Comparison of ENCODE assay signal across 33 cellular contexts in the genomic region with DNA sequence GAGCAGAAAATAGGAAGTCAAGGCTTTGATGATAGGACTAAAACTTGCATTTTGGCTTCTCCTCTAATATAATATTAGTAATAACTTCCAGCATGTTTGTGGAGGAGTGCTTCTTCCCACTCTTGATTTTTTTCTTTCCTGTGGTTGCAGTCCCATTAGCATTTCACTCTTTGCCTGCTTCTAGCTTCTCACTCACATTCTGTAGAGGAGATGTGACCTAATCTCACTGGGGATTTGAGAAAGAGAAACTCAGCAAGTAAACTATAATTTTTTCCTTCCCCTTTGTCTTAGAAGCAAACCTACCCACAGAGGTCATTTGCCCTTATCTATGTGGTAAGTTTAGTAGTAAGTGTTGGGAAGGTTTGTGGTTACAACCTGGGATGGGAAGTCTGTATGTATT.
A peak's percentile ranks its signal among the peaks of the same experiment; 100 is the strongest.
DNase-seq lines count a peak whose midpoint lies in the region; TF ChIP-seq lines count a peak whose summit lies in the region.
"Had no signal": no experiment of that assay in that cellular context is flagged by ENCODE, and none has a peak within 500 bp of the region (broad histone marks: within the 10 kb centered on the region; RNA-seq: fewer than 3 reads in every experiment).

No MANE protein-coding gene starts in this region.

- no peak overlapping the region for H3K4me3 ChIP-seq in BLaER1 treated with 17β-estradiol and CSF1 and Interleukin-3, amounts not matched to agents 10 nM and 100 nM
- no peak overlapping the region for H3K4me3 ChIP-seq in astrocyte of the spinal cord (ENCODE audit: low read depth, low read length)
- H3K4me3 ChIP-seq: BLaER1, cardiac muscle cell, coronary artery, heart right ventricle, PC-9, right atrium auricular region, SK-N-MC, stomach, tibial artery had no signal

- no peaks in the 10 kb centered on the region for H3K4me1 Mint-ChIP-seq in mesothelial cell of epicardium
- peaks cover 19% of the 10 kb centered on the region for H3K4me1 Mint-ChIP-seq in glutamatergic neuron (ENCODE audit: low read depth, unreplicated experiment)
- H3K4me1 Mint-ChIP-seq: activated CD4-positive, alpha-beta memory T cell treated with anti-CD3 and anti-CD28 coated beads, Interleukin-2, amount 10 ng/mL, durations not matched to agents 7 days and 5 days; activated naive CD4-positive, alpha-beta T cell treated with anti-CD3 and anti-CD28 coated beads, Interleukin-2, amount 10 ng/mL, durations not matched to agents 7 days and 5 days; activated T-helper 17 cell treated with anti-CD3 and anti-CD28 coated beads, Interleukin-2, amount 50 U/mL, for 72 hours had no signal

- no peaks in the 10 kb centered on the region; a peak in 1 of 22 replicates for H3K36me3 ChIP-seq in BLaER1 treated with 17β-estradiol and CSF1 and Interleukin-3, amounts not matched to agents 10 nM and 100 nM
- H3K36me3 ChIP-seq: BLaER1, cardiac muscle cell, heart right ventricle, right atrium auricular region, stomach, tibial artery had no signal

- in situ Hi-C loops in astrocyte of the spinal cord (cut with HindIII; ENCODE audit: low sequenced_read_pairs): no loop called here

- peaks cover 0 to 22% (median 15%) of the 10 kb centered on the region in 10 experiments; a peak in 15 of 20 replicates for H3K4me1 ChIP-seq in BLaER1 treated with 17β-estradiol and CSF1 and Interleukin-3, amounts not matched to agents 10 nM and 100 nM
- H3K4me1 ChIP-seq: BLaER1, foreskin keratinocyte, heart right ventricle, right atrium auricular region, stomach, tibial artery had no signal

- H3K36me3 Mint-ChIP-seq in mesothelial cell of epicardium: no peaks in the 10 kb centered on the region
- H3K36me3 Mint-ChIP-seq in glutamatergic neuron (ENCODE audit: unreplicated experiment): no peaks in the 10 kb centered on the region
- H3K36me3 Mint-ChIP-seq: activated naive CD4-positive, alpha-beta T cell treated with anti-CD3 and anti-CD28 coated beads, Interleukin-2, amount 10 ng/mL, durations not matched to agents 7 days and 5 days had no signal

- H3K4me3 Mint-ChIP-seq in mesothelial cell of epicardium (no peak overlapping the region), glutamatergic neuron (ENCODE audit: unreplicated experiment) (no peak overlapping the region)
- H3K4me3 Mint-ChIP-seq: activated CD4-positive, alpha-beta memory T cell treated with anti-CD3 and anti-CD28 coated beads, Interleukin-2, amount 10 ng/mL, durations not matched to agents 7 days and 5 days; activated naive CD4-positive, alpha-beta T cell treated with anti-CD3 and anti-CD28 coated beads, Interleukin-2, amount 10 ng/mL, durations not matched to agents 7 days and 5 days; activated T-helper 17 cell treated with anti-CD3 and anti-CD28 coated beads, Interleukin-2, amount 50 U/mL, for 72 hours had no signal

- DNase-seq in NCI-H226 (peak; percentile 51), astrocyte of the spinal cord (ENCODE audit: low read depth, low spot score) (peak; percentile 45), myocyte (ENCODE audit: low read depth) (peak; percentile 42), mesothelial cell of epicardium (ENCODE audit: low spot score in 2 of 2, unreplicated experiment in 2 of 2) (no peak), glutamatergic neuron (no peak), NCI-H146 treated with DMSO at 0.1 percent for 48 hours (lab: John Stamatoyannopoulos, UW; ENCODE audit: unreplicated experiment) (no peak), NCI-H1092 (lab: John Stamatoyannopoulos, UW) (no peak)
- DNase-seq: activated CD4-positive, alpha-beta memory T cell treated with anti-CD3 and anti-CD28 coated beads, Interleukin-2, amount 10 ng/mL, durations not matched to agents 7 days and 5 days; activated naive CD4-positive, alpha-beta T cell treated with anti-CD3 and anti-CD28 coated beads, Interleukin-2, amount 10 ng/mL, durations not matched to agents 7 days and 5 days; amygdala; COR-L47; DMS53; effector memory CD4-positive, alpha-beta T cell; foreskin keratinocyte; heart right ventricle; left ventricle myocardium superior; NCI-H1092 treated with DMSO at 0.1 percent for 48 hours; NCI-H187; NCI-H2171; NCI-H510A treated with DMSO at 0.1 percent for 48 hours; PC-9; posterior cingulate gyrus; stimulated activated CD4-positive, alpha-beta T cell treated with anti-CD3 and anti-CD28 coated beads, Interleukin-4, amount 100 ng/mL, for 1 hour; stomach; tibial artery had no signal

- H3K4me2 ChIP-seq in BLaER1 treated with 17β-estradiol and CSF1 and Interleukin-3, amounts not matched to agents 10 nM and 100 nM: peak overlapping the region in 8 of 11 experiments; percentile 2 to 71 (median 40); a peak in 13 of 22 replicates
- H3K4me2 ChIP-seq: BLaER1, PC-9 had no signal

- H3K27ac ChIP-seq in BLaER1 treated with 17β-estradiol and CSF1 and Interleukin-3, amounts not matched to agents 10 nM and 100 nM: peak overlapping the region in 1 of 11 experiments; percentile 23; a peak in 1 of 22 replicates
- H3K27ac ChIP-seq: BLaER1, cardiac muscle cell, coronary artery, epithelial cell of prostate, foreskin keratinocyte, heart right ventricle, PC-9, right atrium auricular region, SK-N-MC, stomach, tibial artery had no signal

- peaks cover 22% of the 10 kb centered on the region for H3K9me3 Mint-ChIP-seq in mesothelial cell of epicardium
- peaks cover 2% of the 10 kb centered on the region for H3K9me3 Mint-ChIP-seq in glutamatergic neuron (ENCODE audit: unreplicated experiment)
- H3K9me3 Mint-ChIP-seq: activated CD4-positive, alpha-beta memory T cell treated with anti-CD3 and anti-CD28 coated beads, Interleukin-2, amount 10 ng/mL, durations not matched to agents 7 days and 5 days had no signal

- no peak overlapping the region for H3K9ac ChIP-seq in BLaER1 treated with 17β-estradiol and CSF1 and Interleukin-3, amounts not matched to agents 10 nM and 100 nM
- H3K9ac ChIP-seq: BLaER1 had no signal

- TF ChIP-seq CTCF in astrocyte of the spinal cord (IDR thresholded peaks at IDR 0.05; ENCODE audit: low read depth, low read length) (no peak), mesothelial cell of epicardium (IDR thresholded peaks at IDR 0.05; ENCODE audit: unreplicated experiment) (no peak), glutamatergic neuron (IDR thresholded peaks at IDR 0.05; ENCODE audit: partially characterized antibody, unreplicated experiment) (no peak)

- 0 out of 22 replicates have a peak, but pooled peaks cover 0 to 7% (median 0%) of the 10 kb centered on the region in 11 experiments for H3K27me3 ChIP-seq in BLaER1 treated with 17β-estradiol and CSF1 and Interleukin-3, amounts not matched to agents 10 nM and 100 nM
- H3K27me3 ChIP-seq: BLaER1, cardiac muscle cell, heart right ventricle, right atrium auricular region, stomach, tibial artery had no signal

- H3K27me3 Mint-ChIP-seq in mesothelial cell of epicardium (ENCODE audit: low read depth) (no peaks in the 10 kb centered on the region), glutamatergic neuron (ENCODE audit: unreplicated experiment) (no peaks in the 10 kb centered on the region)
- H3K27me3 Mint-ChIP-seq: activated CD4-positive, alpha-beta memory T cell treated with anti-CD3 and anti-CD28 coated beads, Interleukin-2, amount 10 ng/mL, durations not matched to agents 7 days and 5 days; activated naive CD4-positive, alpha-beta T cell treated with anti-CD3 and anti-CD28 coated beads, Interleukin-2, amount 10 ng/mL, durations not matched to agents 7 days and 5 days had no signal

- no peaks in the 10 kb centered on the region for H4K20me1 ChIP-seq in BLaER1 treated with 17β-estradiol and CSF1 and Interleukin-3, amounts not matched to agents 10 nM and 100 nM
- H4K20me1 ChIP-seq: BLaER1 had no signal

- no peak overlapping the region for H3K27ac Mint-ChIP-seq in mesothelial cell of epicardium
- no peak overlapping the region for H3K27ac Mint-ChIP-seq in glutamatergic neuron (ENCODE audit: unreplicated experiment)
- H3K27ac Mint-ChIP-seq: activated CD4-positive, alpha-beta memory T cell treated with anti-CD3 and anti-CD28 coated beads, Interleukin-2, amount 10 ng/mL, durations not matched to agents 7 days and 5 days; activated naive CD4-positive, alpha-beta T cell treated with anti-CD3 and anti-CD28 coated beads, Interleukin-2, amount 10 ng/mL, durations not matched to agents 7 days and 5 days; activated T-helper 17 cell treated with anti-CD3 and anti-CD28 coated beads, Interleukin-2, amount 50 U/mL, for 72 hours had no signal

- peaks cover 0 to 17% (median 13%) of the 10 kb centered on the region in 11 experiments; a peak in 14 of 22 replicates for H3K9me3 ChIP-seq in BLaER1 treated with 17β-estradiol and CSF1 and Interleukin-3, amounts not matched to agents 10 nM and 100 nM (replicated peaks in 1 of 11)

Comparison
In these comparisons a context has a peak if more than half of its experiments do, and no peak if none do; other contexts are left out.
1. DNase-seq: peak in NCI-H226 (single experiment), astrocyte of the spinal cord (single experiment) and myocyte (single experiment); none in mesothelial cell of epicardium (0 of 2), glutamatergic neuron (single experiment), NCI-H146 treated with DMSO at 0.1 percent for 48 hours (single experiment) and NCI-H1092 (single experiment).